In the genomic region with DNA sequence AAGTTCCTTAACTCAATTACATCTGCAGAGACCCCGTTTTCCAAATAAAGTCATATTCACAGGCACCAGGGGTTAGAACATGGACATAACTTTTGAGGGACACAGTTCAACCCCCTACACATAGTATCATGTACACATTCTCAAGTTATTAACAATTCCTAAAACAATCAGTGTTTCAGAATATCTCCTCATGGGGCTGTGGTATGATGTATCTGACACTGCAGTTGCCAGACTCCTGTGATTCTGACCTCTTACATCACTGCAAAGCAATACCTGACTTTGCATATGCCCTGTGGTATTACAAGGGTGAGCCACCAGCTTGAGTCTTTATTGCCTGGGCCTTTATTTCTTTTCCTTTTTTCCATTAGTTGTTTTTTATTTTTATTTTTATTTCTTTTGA, we compare ENCODE assay signal across 17 cellular contexts.
DNase-seq lines count a peak whose midpoint lies in the region; ATAC-seq, FAIRE-seq and TF ChIP-seq lines count a peak whose summit lies in the region.
"Had no signal": no experiment of that assay in that cellular context is flagged by ENCODE, and none has a peak within 500 bp of the region (broad histone marks: within the 10 kb centered on the region; RNA-seq: fewer than 3 reads in every experiment).

No MANE protein-coding gene starts in this region.

- H4K5ac ChIP-seq in IMR-90 (ENCODE audit: low read depth, low read length): no peak overlapping the region

- H2AK5ac ChIP-seq in IMR-90 (ENCODE audit: low read depth, low read length) (no peak overlapping the region), trophoblast cell (ENCODE audit: low read length) (no peak overlapping the region)

- no peak for TF ChIP-seq EP300 in A549 (IDR thresholded peaks at IDR 0.05)

- no peak overlapping the region for H4K12ac ChIP-seq in trophoblast cell (ENCODE audit: low read depth, low read length)

- intact Hi-C loops in IMR-90 (cut with micrococcal nuclease): no loop called here

- BruUV-seq in IMR-90 (replicated peaks; lab: Mats Ljungman, UMichigan): no TSS peak

- H3K36me3 Mint-ChIP-seq in glutamatergic neuron (ENCODE audit: unreplicated experiment): peaks cover 11% of the 10 kb centered on the region
- H3K36me3 Mint-ChIP-seq: CD4-positive, alpha-beta memory T cell; IgD-negative memory B cell had no signal

- CTCF ChIA-PET in A549 (lab: Yijun Ruan, JAX) (interaction anchor here (1.4 to 2.1 kb wide), 2 partner anchors 16 to 325 kb away, joined by 4 to 7 read pairs; no protein-coding TSS in a partner anchor), IMR-90 (lab: Yijun Ruan, JAX) (no interaction called here)

- H2AFZ ChIP-seq in IMR-90 (replicated peaks; ENCODE audit: low read length, poor library complexity): no peak overlapping the region
- H2AFZ ChIP-seq in trophoblast cell (ENCODE audit: insufficient read depth, low read length, poor library complexity): no peak overlapping the region
- H2AFZ ChIP-seq: GM23338 had no signal

- no peak overlapping the region for H3K18ac ChIP-seq in IMR-90 (ENCODE audit: low read depth, low read length)
- no peak overlapping the region for H3K18ac ChIP-seq in trophoblast cell (ENCODE audit: low read length)

- H3K9me3 ChIP-seq in A549 (no peaks in the 10 kb centered on the region), IMR-90 (ENCODE audit: control insufficient read depth, insufficient read depth, low read length) (no peaks in the 10 kb centered on the region), trophoblast cell (ENCODE audit: insufficient read depth, low read depth, low read length) (no peaks in the 10 kb centered on the region)
- no peaks in the 10 kb centered on the region for H3K9me3 ChIP-seq in effector memory CD4-positive, alpha-beta T cell (ENCODE audit: control insufficient read depth, low read length)

- H4K8ac ChIP-seq in IMR-90 (ENCODE audit: low read depth in 2 of 2, low read length in 2 of 2) (no peak overlapping the region), trophoblast cell (ENCODE audit: low read depth, low read length) (no peak overlapping the region)

- no peak for TF ChIP-seq CTCF in A549 (IDR thresholded peaks at IDR 0.05)
- TF ChIP-seq CTCF in IMR-90 (conservative IDR thresholded peaks at IDR 0.05; ENCODE audit: low read depth, low read length): no peak
- no peak for TF ChIP-seq CTCF in choroid plexus epithelial cell (conservative IDR thresholded peaks at IDR 0.05; ENCODE audit: low read depth, low read length)
- TF ChIP-seq CTCF in glutamatergic neuron (IDR thresholded peaks at IDR 0.05; ENCODE audit: partially characterized antibody, unreplicated experiment): no peak

- TF ChIP-seq RAD21 in A549 (conservative IDR thresholded peaks at IDR 0.05 in 1 of 2, IDR thresholded peaks at IDR 0.05 in 1 of 2) (no peak), IMR-90 (IDR thresholded peaks at IDR 0.05; ENCODE audit: low read length) (no peak)

- dilution Hi-C loops in IMR-90 (cut with HindIII; ENCODE audit: low sequenced_read_pairs, unreplicated experiment): no loop called here

- 39% methylated on average over 1 of the region's 1 CpG for WGBS in A549 (ENCODE audit: missing lambda C conversion rate)
- 100% methylated on average over 1 of the region's 1 CpG; no CpG with 5 or more reads in 1 of the 2 experiments for WGBS in IMR-90 (ENCODE audit: extremely low coverage in 2 of 2, insufficient read length in 1 of 2), 2 experiments
- no CpG with 5 or more reads among the region's 1 CpG for WGBS in trophoblast cell (ENCODE audit: extremely low coverage, insufficient coverage, insufficient read length)

- H3K27ac ChIP-seq in A549: peak overlapping the region; percentile 84 to 89; a peak in 4 of 6 replicates
- H3K27ac ChIP-seq in IMR-90 (ENCODE audit: insufficient read depth, low read length): no peak overlapping the region
- H3K27ac ChIP-seq in trophoblast cell (ENCODE audit: low read depth, low read length): no peak overlapping the region
- H3K27ac ChIP-seq in effector memory CD4-positive, alpha-beta T cell (ENCODE audit: insufficient read depth, low read length, poor library complexity, severe bottlenecking): no peak overlapping the region

- no peaks in the 10 kb centered on the region for H3K27me3 Mint-ChIP-seq in glutamatergic neuron (ENCODE audit: unreplicated experiment)

- H2BK20ac ChIP-seq in IMR-90 (ENCODE audit: low read depth, low read length): no peak overlapping the region

- in situ Hi-C loops in IMR-90 (cut with MboI; ENCODE audit: low sequenced_read_pairs): no loop called here

- H3K4me3 Mint-ChIP-seq in glutamatergic neuron (ENCODE audit: unreplicated experiment): no peak overlapping the region
- H3K4me3 Mint-ChIP-seq: B cell; CD4-positive, alpha-beta memory T cell; GM23338; IgD-negative memory B cell had no signal

- H2BK12ac ChIP-seq in trophoblast cell (ENCODE audit: low read length): peak overlapping the region; percentile 65

- no peak overlapping the region for H3K27ac Mint-ChIP-seq in glutamatergic neuron (ENCODE audit: unreplicated experiment)
- H3K27ac Mint-ChIP-seq: B cell; CD4-positive, alpha-beta memory T cell; GM23338; IgD-negative memory B cell had no signal

- H3K36me3 ChIP-seq in IMR-90 (ENCODE audit: control insufficient read depth, insufficient read depth, low read length): no peaks in the 10 kb centered on the region
- H3K36me3 ChIP-seq in trophoblast cell (ENCODE audit: control insufficient read depth in 1 of 2, insufficient read depth in 2 of 2, low read length in 2 of 2): no peaks in the 10 kb centered on the region
- no peaks in the 10 kb centered on the region for H3K36me3 ChIP-seq in effector memory CD4-positive, alpha-beta T cell (ENCODE audit: control insufficient read depth, insufficient read depth, low read length)

- H3K9ac ChIP-seq in IMR-90 (ENCODE audit: low read depth, low read length) (no peak overlapping the region), trophoblast cell (ENCODE audit: low read length) (no peak overlapping the region)

- H2BK5ac ChIP-seq in IMR-90 (ENCODE audit: low read depth, low read length, poor library complexity, severe bottlenecking) (no peak overlapping the region), trophoblast cell (ENCODE audit: low read depth, low read length, poor library complexity) (no peak overlapping the region)

- DNase-seq in A549 (ENCODE audit: low read depth in 1 of 2, low spot score in 1 of 2): no peak
- no peak for DNase-seq in IMR-90
- peak; percentile 58 for DNase-seq in choroid plexus epithelial cell (ENCODE audit: low read depth)
- peak in 1 of 2 donors; percentile 14 for DNase-seq in trophoblast cell
- DNase-seq in effector memory CD4-positive, alpha-beta T cell: no peak
- no peak for DNase-seq in EL
- DNase-seq in glutamatergic neuron: no peak
- DNase-seq: 8988T; C1 segment of cervical spinal cord; CD4-positive, alpha-beta memory T cell; DMS79; H7 had no signal

- no peak overlapping the region for H3K23ac ChIP-seq in IMR-90 (ENCODE audit: low read depth, low read length)
- H3K23ac ChIP-seq in trophoblast cell (ENCODE audit: low read length): no peak overlapping the region

- POLR2A ChIA-PET in A549 (lab: Yijun Ruan, JAX): no interaction called here
- POLR2A ChIA-PET in IMR-90 (lab: Charles Lee; ENCODE audit: unreplicated experiment): no interaction called here

- no peaks in the 10 kb centered on the region for H3K27me3 ChIP-seq in IMR-90 (ENCODE audit: control insufficient read depth, insufficient read depth, low read length)
- H3K27me3 ChIP-seq in trophoblast cell (ENCODE audit: insufficient read depth, low read length): no peaks in the 10 kb centered on the region
- H3K27me3 ChIP-seq in effector memory CD4-positive, alpha-beta T cell (replicated peaks; ENCODE audit: control insufficient read depth, insufficient read depth, low read length, poor library complexity, severe bottlenecking): no peaks in the 10 kb centered on the region

- H3K4me1 Mint-ChIP-seq in glutamatergic neuron (ENCODE audit: low read depth, unreplicated experiment): peaks cover 33% of the 10 kb centered on the region
- H3K4me1 Mint-ChIP-seq: B cell; CD4-positive, alpha-beta memory T cell; IgD-negative memory B cell had no signal

- H3K14ac ChIP-seq in IMR-90 (replicated peaks; ENCODE audit: low read depth, low read length): peak overlapping the region; percentile 76; the same call in 1 of the 2 replicates
- no peak overlapping the region for H3K14ac ChIP-seq in trophoblast cell (ENCODE audit: low read length)

- no peaks in the 10 kb centered on the region for H3K79me2 ChIP-seq in trophoblast cell (ENCODE audit: control insufficient read depth, insufficient read depth, low read length, poor library complexity)

- H2AK9ac ChIP-seq in IMR-90 (replicated peaks; ENCODE audit: low read depth, low read length, poor library complexity): no peak overlapping the region

- H3K79me1 ChIP-seq in IMR-90 (ENCODE audit: low read depth in 1 of 2, low read length in 2 of 2): peaks cover 0 to 9% of the 10 kb centered on the region in 2 experiments; a peak in 1 of 4 replicates
- H3K79me1 ChIP-seq in trophoblast cell (ENCODE audit: low read length): peaks cover 30% of the 10 kb centered on the region

- FAIRE-seq in A549 (lab: Jason Lieb, UNC): no peak
- FAIRE-seq: G401.6, GM12891 had no signal

- H2BK15ac ChIP-seq in IMR-90 (ENCODE audit: low read depth, low read length): peak overlapping the region; percentile 73; the same call in 1 of the 3 replicates

- TF ChIP-seq POLR2A in A549 (IDR thresholded peaks at IDR 0.05; ENCODE audit: low read length): no peak
- no peak for TF ChIP-seq POLR2A in IMR-90 (IDR thresholded peaks at IDR 0.05; ENCODE audit: low read depth, low read length)

- H3K9me1 ChIP-seq in IMR-90 (ENCODE audit: insufficient read depth, low read length): peaks cover 14% of the 10 kb centered on the region

- H4K20me1 ChIP-seq in IMR-90 (ENCODE audit: insufficient read depth, low read length): no peaks in the 10 kb centered on the region

- H2BK120ac ChIP-seq in IMR-90 (ENCODE audit: low read depth, low read length): peak overlapping the region; percentile 71
- peak overlapping the region; percentile 68 for H2BK120ac ChIP-seq in trophoblast cell (ENCODE audit: insufficient read depth, low read length, poor library complexity)

- no peak for ATAC-seq in A549
- no peak for ATAC-seq in IMR-90 (ENCODE audit: low read depth)
- ATAC-seq: GM23338 had no signal

- H3K4me1 ChIP-seq in A549: peaks cover 44% of the 10 kb centered on the region
- peaks cover 10% of the 10 kb centered on the region for H3K4me1 ChIP-seq in IMR-90 (ENCODE audit: control insufficient read depth, insufficient read depth, low read length)
- H3K4me1 ChIP-seq in trophoblast cell (ENCODE audit: control insufficient read depth in 1 of 2, insufficient read depth in 2 of 2, low read length in 2 of 2): peaks cover 9 to 24% of the 10 kb centered on the region in 2 experiments
- no peaks in the 10 kb centered on the region for H3K4me1 ChIP-seq in effector memory CD4-positive, alpha-beta T cell (ENCODE audit: control insufficient read depth, insufficient read depth, low read length, poor library complexity, severe bottlenecking)

- H3K4ac ChIP-seq in IMR-90 (ENCODE audit: low read depth, low read length) (peak overlapping the region; percentile 10; the same call in 1 of the 2 replicates), trophoblast cell (ENCODE audit: low read depth, low read length) (no peak overlapping the region)

- H3K56ac ChIP-seq in IMR-90 (ENCODE audit: extremely low read depth, insufficient read depth, low read length): no peak overlapping the region

- H3K9me3 Mint-ChIP-seq in glutamatergic neuron (ENCODE audit: unreplicated experiment): peaks cover 8% of the 10 kb centered on the region
- H3K9me3 Mint-ChIP-seq: CD4-positive, alpha-beta memory T cell; IgD-negative memory B cell had no signal

- H3K4me3 ChIP-seq in A549: no peak overlapping the region
- H3K4me3 ChIP-seq in IMR-90 (ENCODE audit: insufficient read depth, low read depth, low read length): no peak overlapping the region
- no peak overlapping the region for H3K4me3 ChIP-seq in choroid plexus epithelial cell (ENCODE audit: low read depth, low read length)
- no peak overlapping the region for H3K4me3 ChIP-seq in trophoblast cell (ENCODE audit: low read depth, low read length)
- no peak overlapping the region for H3K4me3 ChIP-seq in effector memory CD4-positive, alpha-beta T cell (ENCODE audit: insufficient read depth, low read depth, low read length, poor library complexity, severe bottlenecking)
- H3K4me3 ChIP-seq: GM23338 had no signal

- no peak overlapping the region for H3K4me2 ChIP-seq in A549
- H3K4me2 ChIP-seq in IMR-90 (ENCODE audit: low read depth, low read length): no peak overlapping the region
- no peak overlapping the region for H3K4me2 ChIP-seq in trophoblast cell (ENCODE audit: low read length)
- H3K4me2 ChIP-seq: GM23338 had no signal

- no peak overlapping the region for H4K91ac ChIP-seq in IMR-90 (ENCODE audit: insufficient read depth, low read depth, low read length)
- H4K91ac ChIP-seq in trophoblast cell (ENCODE audit: low read depth, low read length): peak overlapping the region; percentile 51

Comparison
In these comparisons a context has a peak if more than half of its experiments do, and no peak if none do; other contexts are left out.
1. H3K27ac ChIP-seq: peak in A549 (2 of 2); none in IMR-90 (single experiment), trophoblast cell (single experiment) and effector memory CD4-positive, alpha-beta T cell (single experiment).